In genomic region chr1:23718482-23718881, GRCh38 we compare ENCODE assay signal across 8 cellular contexts. TPM values are rescaled to one million over a fixed set of nuclear protein-coding genes. Genes with fewer than 3 reads are reported as not detected.
DNase-seq lines count a peak whose midpoint lies in the region; ATAC-seq and TF ChIP-seq lines count a peak whose summit lies in the region.

No MANE protein-coding gene starts in this region.

- TF ChIP-seq CTCF in GM06990 (IDR thresholded peaks at IDR 0.05; ENCODE audit: insufficient read depth, low read length, poor library complexity, severe bottlenecking) (peak; percentile 60), lower leg skin (IDR thresholded peaks at IDR 0.05) (no peak)

- peaks cover 5% of the 10 kb centered on the region for H3K36me3 Mint-ChIP-seq in central memory CD8-positive, alpha-beta T cell (ENCODE audit: insufficient read depth)

- no peak for DNase-seq in GM06990 (ENCODE audit: extremely low read depth, insufficient read length)
- DNase-seq in MG63, result peak; percentile 58
- no peak for DNase-seq in central memory CD8-positive, alpha-beta T cell (ENCODE audit: low spot score in 2 of 2)
- peak; percentile 32 to 63 for DNase-seq in trophoblast cell
- no peak for DNase-seq in lower leg skin (ENCODE audit: low spot score in 2 of 2)
- no peak for DNase-seq in NCI-H2107 treated with DMSO at 0.1 percent for 48 hours (lab: John Stamatoyannopoulos, UW; ENCODE audit: unreplicated experiment)

- H3K79me1 ChIP-seq in trophoblast cell (ENCODE audit: low read length), result no peaks in the 10 kb centered on the region

- H3K4me1 Mint-ChIP-seq in central memory CD8-positive, alpha-beta T cell, result peaks cover 11% of the 10 kb centered on the region

- H3K4ac ChIP-seq in trophoblast cell (ENCODE audit: low read depth, low read length), result no peak overlapping the region

- no peak overlapping the region for H4K8ac ChIP-seq in trophoblast cell (ENCODE audit: low read depth, low read length)

- no peaks in the 10 kb centered on the region for H3K27me3 ChIP-seq in GM06990 (replicated peaks; ENCODE audit: control insufficient read depth, insufficient read depth, low read length)
- H3K27me3 ChIP-seq in MG63, result no peaks in the 10 kb centered on the region
- H3K27me3 ChIP-seq in trophoblast cell (ENCODE audit: insufficient read depth, low read length), result no peaks in the 10 kb centered on the region

- H3K36me3 ChIP-seq in GM06990 (ENCODE audit: control insufficient read depth, insufficient read depth, low read length) (peaks cover 2% of the 10 kb centered on the region; the same call in 1 of the 2 replicates), MG63 (peaks cover 22% of the 10 kb centered on the region), trophoblast cell (ENCODE audit: control insufficient read depth in 1 of 2, insufficient read depth in 2 of 2, low read length in 2 of 2) (peaks cover 0 to 3% of the 10 kb centered on the region in 2 experiments)

- H2BK5ac ChIP-seq in trophoblast cell (ENCODE audit: low read depth, low read length, poor library complexity), result no peak overlapping the region

- H3K4me1 ChIP-seq in trophoblast cell (ENCODE audit: control insufficient read depth in 1 of 2, insufficient read depth in 2 of 2, low read length in 2 of 2), result no peaks in the 10 kb centered on the region

- H3K4me3 ChIP-seq in GM06990 (replicated peaks; ENCODE audit: low read depth, low read length) (no peak overlapping the region), MG63 (no peak overlapping the region), trophoblast cell (ENCODE audit: low read depth, low read length) (no peak overlapping the region), lower leg skin (ENCODE audit: low read depth, poor library complexity, severe bottlenecking) (no peak overlapping the region)

- ATAC-seq in central memory CD8-positive, alpha-beta T cell (replicated peaks; ENCODE audit: extremely low read depth, poor library complexity, severe bottlenecking), result no peak
- ATAC-seq in GM21381 (IDR thresholded peaks at IDR 0.05; ENCODE audit: unreplicated experiment), result no peak
- no peak for ATAC-seq in HG03565 (IDR thresholded peaks at IDR 0.05; ENCODE audit: unreplicated experiment)

- H3K18ac ChIP-seq in trophoblast cell (ENCODE audit: low read length), result no peak overlapping the region

- H3K4me3 Mint-ChIP-seq in central memory CD8-positive, alpha-beta T cell, result no peak overlapping the region

- intact Hi-C loops in lower leg skin (cut with DNase I; ENCODE audit: low total_unique reads), result no loop called here

- H3K14ac ChIP-seq in trophoblast cell (ENCODE audit: low read length), result no peak overlapping the region

- H3K27ac ChIP-seq in trophoblast cell (ENCODE audit: low read depth, low read length), result no peak overlapping the region

- H2AK5ac ChIP-seq in trophoblast cell (ENCODE audit: low read length), result no peak overlapping the region

- H3K4me2 ChIP-seq in trophoblast cell (ENCODE audit: low read length), result no peak overlapping the region

- H3K27ac Mint-ChIP-seq in central memory CD8-positive, alpha-beta T cell (ENCODE audit: low read depth), result peak overlapping the region; percentile 84

- TF ChIP-seq POLR2A in lower leg skin (IDR thresholded peaks at IDR 0.05), result no peak

- H2BK120ac ChIP-seq in trophoblast cell (ENCODE audit: insufficient read depth, low read length, poor library complexity), result no peak overlapping the region

- H2BK12ac ChIP-seq in trophoblast cell (ENCODE audit: low read length), result no peak overlapping the region

- H3K9ac ChIP-seq in trophoblast cell (ENCODE audit: low read length), result no peak overlapping the region

- H3K23ac ChIP-seq in trophoblast cell (ENCODE audit: low read length), result no peak overlapping the region

- no peak overlapping the region for H2AFZ ChIP-seq in trophoblast cell (ENCODE audit: insufficient read depth, low read length, poor library complexity)

- H3K9me3 Mint-ChIP-seq in central memory CD8-positive, alpha-beta T cell, result no peaks in the 10 kb centered on the region

- WGBS in trophoblast cell (ENCODE audit: extremely low coverage, insufficient coverage, insufficient read length), result no CpG with 5 or more reads among the region's 3 CpGs
- 62 to 75% methylated on average over 3 of the region's 3 CpGs for WGBS in lower leg skin, 2 donors

- H4K91ac ChIP-seq in trophoblast cell (ENCODE audit: low read depth, low read length), result no peak overlapping the region

- H3K27me3 Mint-ChIP-seq in central memory CD8-positive, alpha-beta T cell, result no peaks in the 10 kb centered on the region

- no peaks in the 10 kb centered on the region for H3K9me3 ChIP-seq in MG63
- no peaks in the 10 kb centered on the region for H3K9me3 ChIP-seq in trophoblast cell (ENCODE audit: insufficient read depth, low read depth, low read length)

- no peak overlapping the region for H4K12ac ChIP-seq in trophoblast cell (ENCODE audit: low read depth, low read length)

- H3K79me2 ChIP-seq in trophoblast cell (ENCODE audit: control insufficient read depth, insufficient read depth, low read length, poor library complexity), result no peaks in the 10 kb centered on the region

RNA-seq across cellular contexts. Expression of gene ELOA, which starts 24.8 kb away (rescaled TPM):
- 32.8 and 35.6 TPM in 2 replicates for total RNA-seq in MG63 (2014; rRNA removed; shearing (Covaris generic); ENCODE audit: low replicate concordance)
- polyA plus RNA-seq in trophoblast cell (2013), result 28.1 and 28.4 TPM in 2 replicates
- 10 to 100 TPM; 33.6 to 40.4 (median 39.9) TPM for total RNA-seq in lower leg skin

RNA-seq across cellular contexts. Expression of gene RPL11, which starts 26.9 kb away (rescaled TPM):
- total RNA-seq in MG63 (2014; rRNA removed; shearing (Covaris generic); ENCODE audit: low replicate concordance), result 858 and 903 TPM in 2 replicates
- polyA plus RNA-seq in trophoblast cell (2013), result 1,687 and 1,801 TPM in 2 replicates
- total RNA-seq in lower leg skin, result 1,000 to 10,000 TPM; 1,119 to 1,710 (median 1,561) TPM

RNA-seq across cellular contexts. Expression of gene PITHD1, which starts 59.7 kb away (rescaled TPM):
- 64.2 and 116 TPM in 2 replicates for total RNA-seq in MG63 (2014; rRNA removed; shearing (Covaris generic); ENCODE audit: low replicate concordance)
- polyA plus RNA-seq in trophoblast cell (2013), result 21.1 TPM in 2 replicates
- 100 to 1,000 TPM in 1 of 4 donors, 10 to 100 TPM in 3; 77.0 to 115 (median 85.7) TPM for total RNA-seq in lower leg skin

Comparison
In these comparisons a context has a peak if more than half of its experiments do, and no peak if none do; other contexts are left out.
1. DNase-seq: peak in MG63 (single experiment) and trophoblast cell (2 of 2); none in GM06990 (single experiment), central memory CD8-positive, alpha-beta T cell (0 of 2), lower leg skin (0 of 2) and NCI-H2107 treated with DMSO at 0.1 percent for 48 hours (single experiment).